ENCODE assay signal across 1 cellular context in the genomic region with DNA sequence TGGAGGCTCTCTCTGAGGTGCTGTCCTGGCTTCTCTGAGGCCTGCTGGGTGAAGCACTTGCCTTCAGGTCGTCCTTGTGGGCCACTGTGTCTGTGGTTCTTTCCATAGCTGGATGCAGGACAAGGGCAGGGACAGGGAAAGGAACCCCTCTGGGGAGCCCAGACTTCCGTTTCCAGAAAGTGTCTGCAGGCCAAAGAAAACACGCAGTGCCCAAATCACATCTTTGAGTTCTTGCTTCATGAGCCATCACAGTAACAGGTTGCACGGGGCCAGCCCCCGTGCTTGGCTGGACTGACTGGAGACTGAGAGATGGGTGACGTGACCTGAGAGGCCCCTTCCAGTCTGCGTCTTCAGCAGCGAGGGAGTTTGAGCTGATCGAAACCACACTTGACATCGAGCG.
TF ChIP-seq lines count a peak whose summit lies in the region.

No MANE protein-coding gene starts in this region.

TF ChIP-seq in H1, 55 proteins besides CTCF, POLR2A, EP300 and RAD21 (continued from another document):
- TF ChIP-seq SIN3A (conservative IDR thresholded peaks at IDR 0.05 in 1 of 2, IDR thresholded peaks at IDR 0.05 in 1 of 2; ENCODE audit: low read depth in 1 of 2, low read length in 2 of 2), result no peak
- no peak for TF ChIP-seq SRF (IDR thresholded peaks at IDR 0.05; ENCODE audit: low read depth, low read length)
- TF ChIP-seq ASH2L (IDR thresholded peaks at IDR 0.05; ENCODE audit: low read length), result no peak
- no peak for TF ChIP-seq KDM1A (IDR thresholded peaks at IDR 0.05; ENCODE audit: borderline replicate concordance, low read length)
- TF ChIP-seq CBX5 (IDR thresholded peaks at IDR 0.05; ENCODE audit: low read depth, low read length), result no peak
- TF ChIP-seq CBX8 (IDR thresholded peaks at IDR 0.05; ENCODE audit: borderline replicate concordance, low read depth, low read length), result no peak
- no peak for TF ChIP-seq PHF8 (conservative IDR thresholded peaks at IDR 0.05; ENCODE audit: low read depth, low read length)
- TF ChIP-seq SIX5 (IDR thresholded peaks at IDR 0.05; ENCODE audit: low read depth, low read length), result no peak
- TF ChIP-seq, protein P1, sequence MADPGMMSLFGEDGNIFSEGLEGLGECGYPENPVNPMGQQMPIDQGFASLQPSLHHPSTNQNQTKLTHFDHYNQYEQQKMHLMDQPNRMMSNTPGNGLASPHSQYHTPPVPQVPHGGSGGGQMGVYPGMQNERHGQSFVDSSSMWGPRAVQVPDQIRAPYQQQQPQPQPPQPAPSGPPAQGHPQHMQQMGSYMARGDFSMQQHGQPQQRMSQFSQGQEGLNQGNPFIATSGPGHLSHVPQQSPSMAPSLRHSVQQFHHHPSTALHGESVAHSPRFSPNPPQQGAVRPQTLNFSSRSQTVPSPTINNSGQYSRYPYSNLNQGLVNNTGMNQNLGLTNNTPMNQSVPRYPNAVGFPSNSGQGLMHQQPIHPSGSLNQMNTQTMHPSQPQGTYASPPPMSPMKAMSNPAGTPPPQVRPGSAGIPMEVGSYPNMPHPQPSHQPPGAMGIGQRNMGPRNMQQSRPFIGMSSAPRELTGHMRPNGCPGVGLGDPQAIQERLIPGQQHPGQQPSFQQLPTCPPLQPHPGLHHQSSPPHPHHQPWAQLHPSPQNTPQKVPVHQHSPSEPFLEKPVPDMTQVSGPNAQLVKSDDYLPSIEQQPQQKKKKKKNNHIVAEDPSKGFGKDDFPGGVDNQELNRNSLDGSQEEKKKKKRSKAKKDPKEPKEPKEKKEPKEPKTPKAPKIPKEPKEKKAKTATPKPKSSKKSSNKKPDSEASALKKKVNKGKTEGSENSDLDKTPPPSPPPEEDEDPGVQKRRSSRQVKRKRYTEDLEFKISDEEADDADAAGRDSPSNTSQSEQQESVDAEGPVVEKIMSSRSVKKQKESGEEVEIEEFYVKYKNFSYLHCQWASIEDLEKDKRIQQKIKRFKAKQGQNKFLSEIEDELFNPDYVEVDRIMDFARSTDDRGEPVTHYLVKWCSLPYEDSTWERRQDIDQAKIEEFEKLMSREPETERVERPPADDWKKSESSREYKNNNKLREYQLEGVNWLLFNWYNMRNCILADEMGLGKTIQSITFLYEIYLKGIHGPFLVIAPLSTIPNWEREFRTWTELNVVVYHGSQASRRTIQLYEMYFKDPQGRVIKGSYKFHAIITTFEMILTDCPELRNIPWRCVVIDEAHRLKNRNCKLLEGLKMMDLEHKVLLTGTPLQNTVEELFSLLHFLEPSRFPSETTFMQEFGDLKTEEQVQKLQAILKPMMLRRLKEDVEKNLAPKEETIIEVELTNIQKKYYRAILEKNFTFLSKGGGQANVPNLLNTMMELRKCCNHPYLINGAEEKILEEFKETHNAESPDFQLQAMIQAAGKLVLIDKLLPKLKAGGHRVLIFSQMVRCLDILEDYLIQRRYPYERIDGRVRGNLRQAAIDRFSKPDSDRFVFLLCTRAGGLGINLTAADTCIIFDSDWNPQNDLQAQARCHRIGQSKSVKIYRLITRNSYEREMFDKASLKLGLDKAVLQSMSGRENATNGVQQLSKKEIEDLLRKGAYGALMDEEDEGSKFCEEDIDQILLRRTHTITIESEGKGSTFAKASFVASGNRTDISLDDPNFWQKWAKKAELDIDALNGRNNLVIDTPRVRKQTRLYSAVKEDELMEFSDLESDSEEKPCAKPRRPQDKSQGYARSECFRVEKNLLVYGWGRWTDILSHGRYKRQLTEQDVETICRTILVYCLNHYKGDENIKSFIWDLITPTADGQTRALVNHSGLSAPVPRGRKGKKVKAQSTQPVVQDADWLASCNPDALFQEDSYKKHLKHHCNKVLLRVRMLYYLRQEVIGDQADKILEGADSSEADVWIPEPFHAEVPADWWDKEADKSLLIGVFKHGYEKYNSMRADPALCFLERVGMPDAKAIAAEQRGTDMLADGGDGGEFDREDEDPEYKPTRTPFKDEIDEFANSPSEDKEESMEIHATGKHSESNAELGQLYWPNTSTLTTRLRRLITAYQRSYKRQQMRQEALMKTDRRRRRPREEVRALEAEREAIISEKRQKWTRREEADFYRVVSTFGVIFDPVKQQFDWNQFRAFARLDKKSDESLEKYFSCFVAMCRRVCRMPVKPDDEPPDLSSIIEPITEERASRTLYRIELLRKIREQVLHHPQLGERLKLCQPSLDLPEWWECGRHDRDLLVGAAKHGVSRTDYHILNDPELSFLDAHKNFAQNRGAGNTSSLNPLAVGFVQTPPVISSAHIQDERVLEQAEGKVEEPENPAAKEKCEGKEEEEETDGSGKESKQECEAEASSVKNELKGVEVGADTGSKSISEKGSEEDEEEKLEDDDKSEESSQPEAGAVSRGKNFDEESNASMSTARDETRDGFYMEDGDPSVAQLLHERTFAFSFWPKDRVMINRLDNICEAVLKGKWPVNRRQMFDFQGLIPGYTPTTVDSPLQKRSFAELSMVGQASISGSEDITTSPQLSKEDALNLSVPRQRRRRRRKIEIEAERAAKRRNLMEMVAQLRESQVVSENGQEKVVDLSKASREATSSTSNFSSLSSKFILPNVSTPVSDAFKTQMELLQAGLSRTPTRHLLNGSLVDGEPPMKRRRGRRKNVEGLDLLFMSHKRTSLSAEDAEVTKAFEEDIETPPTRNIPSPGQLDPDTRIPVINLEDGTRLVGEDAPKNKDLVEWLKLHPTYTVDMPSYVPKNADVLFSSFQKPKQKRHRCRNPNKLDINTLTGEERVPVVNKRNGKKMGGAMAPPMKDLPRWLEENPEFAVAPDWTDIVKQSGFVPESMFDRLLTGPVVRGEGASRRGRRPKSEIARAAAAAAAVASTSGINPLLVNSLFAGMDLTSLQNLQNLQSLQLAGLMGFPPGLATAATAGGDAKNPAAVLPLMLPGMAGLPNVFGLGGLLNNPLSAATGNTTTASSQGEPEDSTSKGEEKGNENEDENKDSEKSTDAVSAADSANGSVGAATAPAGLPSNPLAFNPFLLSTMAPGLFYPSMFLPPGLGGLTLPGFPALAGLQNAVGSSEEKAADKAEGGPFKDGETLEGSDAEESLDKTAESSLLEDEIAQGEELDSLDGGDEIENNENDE (IDR thresholded peaks at IDR 0.05; ENCODE audit: insufficient replicate concordance, low read length), result no peak
- no peak for TF ChIP-seq RNF2 (IDR thresholded peaks at IDR 0.05; ENCODE audit: borderline replicate concordance, low read depth, low read length, missing control alignments, poor library complexity, severe bottlenecking)
- no peak for TF ChIP-seq YY1 (IDR thresholded peaks at IDR 0.05; ENCODE audit: low read depth, low read length)
- TF ChIP-seq BRCA1 (IDR thresholded peaks at IDR 0.05; ENCODE audit: low read depth, low read length), result no peak
